12 cellular contexts compared by ENCODE assay signal in the genomic region with DNA sequence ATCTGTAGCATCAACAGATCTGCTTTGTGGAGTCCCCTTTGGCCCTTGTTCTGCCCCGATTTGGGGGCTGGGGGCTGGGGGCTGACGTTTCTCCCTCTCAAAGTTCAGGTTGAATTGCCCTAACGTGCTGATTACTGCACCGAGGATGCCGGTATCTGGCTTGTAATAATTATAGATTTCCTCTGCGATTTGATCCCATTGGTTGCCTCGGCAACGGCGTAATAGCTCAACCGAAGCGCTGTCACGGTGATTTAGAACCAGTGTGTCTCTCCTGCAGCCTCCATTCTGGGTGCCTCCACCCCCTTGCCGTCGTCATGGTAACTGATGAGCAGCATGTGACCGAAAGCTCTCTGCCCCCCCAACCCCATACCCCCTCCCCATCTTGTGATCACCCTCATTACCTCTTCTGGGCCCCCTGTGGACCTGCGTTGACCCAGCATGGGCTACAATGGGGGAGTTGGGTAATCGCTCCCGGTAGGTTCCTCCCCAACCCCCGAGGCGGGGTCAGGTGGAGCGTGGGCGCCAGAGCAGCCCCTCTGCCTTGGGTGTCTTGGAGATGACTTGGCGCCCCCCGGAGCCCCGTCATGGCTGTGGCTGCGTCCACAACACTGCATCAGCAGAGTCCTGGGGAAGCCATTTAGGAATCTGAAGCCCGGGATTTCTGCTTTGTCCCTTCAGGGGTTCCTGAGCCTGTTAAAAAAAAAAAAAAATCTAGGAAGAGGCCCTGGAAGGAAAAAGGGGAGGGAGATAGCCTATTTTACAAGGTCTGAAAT.
DNase-seq lines count a peak whose midpoint lies in the region; ATAC-seq lines count a peak whose summit lies in the region.
"Had no signal": no experiment of that assay in that cellular context is flagged by ENCODE, and none has a peak within 500 bp of the region (broad histone marks: within the 10 kb centered on the region; RNA-seq: fewer than 3 reads in every experiment).

No MANE protein-coding gene starts in this region.

- DNase-seq in NCI-H1417 treated with DMSO at 0.1 percent for 48 hours (lab: John Stamatoyannopoulos, UW) (peak; percentile 72), SHP77 treated with DMSO at 0.1 percent for 48 hours (lab: John Stamatoyannopoulos, UW) (peak; percentile 43), hypothalamus (lab: John Stamatoyannopoulos, UW) (peak in 31 of 51 donors; percentile 3 to 76 (median 42)), putamen (ENCODE audit: low spot score) (peak; percentile 78), AG20443 (ENCODE audit: low spot score) (no peak)
- no peak for DNase-seq in activated CD4-positive, alpha-beta T cell treated with anti-CD3 and anti-CD28 coated beads, Interleukin-2, amount 50 U/mL, for 4 hours
- DNase-seq: activated CD8-positive, alpha-beta memory T cell treated with anti-CD3 and anti-CD28 coated beads for 24 hours; activated naive CD8-positive, alpha-beta T cell treated with anti-CD3 and anti-CD28 coated beads, Interleukin-2, amount 10 ng/mL, durations not matched to agents 7 days and 5 days; gastrocnemius medialis; HCEC 1CT had no signal

- ATAC-seq in HG03135 (IDR thresholded peaks at IDR 0.05; ENCODE audit: unreplicated experiment) (no peak), HG03280 (IDR thresholded peaks at IDR 0.05; ENCODE audit: unreplicated experiment) (no peak)
- ATAC-seq: gastrocnemius medialis had no signal

Comparison
In these comparisons a context has a peak if more than half of its experiments do, and no peak if none do; other contexts are left out.
1. DNase-seq: peak in NCI-H1417 treated with DMSO at 0.1 percent for 48 hours (single experiment), SHP77 treated with DMSO at 0.1 percent for 48 hours (single experiment), hypothalamus (31 of 51) and putamen (single experiment); none in activated CD4-positive, alpha-beta T cell treated with anti-CD3 and anti-CD28 coated beads, Interleukin-2, amount 50 U/mL, for 4 hours (0 of 2) and AG20443 (single experiment).